Comparison of ENCODE assay signal across 10 cellular contexts in genomic region chr17:81400154-81400938, GRCh38. TPM values are rescaled to one million over a fixed set of nuclear protein-coding genes. Genes with fewer than 3 reads are reported as not detected.
DNase-seq lines count a peak whose midpoint lies in the region; ATAC-seq, FAIRE-seq and TF ChIP-seq lines count a peak whose summit lies in the region.
"Had no signal": no experiment of that assay in that cellular context is flagged by ENCODE, and none has a peak within 500 bp of the region (broad histone marks: within the 10 kb centered on the region; RNA-seq: fewer than 3 reads in every experiment).

No MANE protein-coding gene starts in this region.

- peak overlapping the region; percentile 60 for H3K4me3 Mint-ChIP-seq in activated T-helper 17 cell treated with anti-CD3 and anti-CD28 coated beads, Interleukin-2, amount 50 U/mL, for 72 hours

- TF ChIP-seq CTCF in heart left ventricle (IDR thresholded peaks at IDR 0.05) = no peak
- no peak for TF ChIP-seq CTCF in pancreas (IDR thresholded peaks at IDR 0.05)

- TF ChIP-seq POLR2A in heart left ventricle (IDR thresholded peaks at IDR 0.05) = no peak

- no peaks in the 10 kb centered on the region for H3K9me3 Mint-ChIP-seq in activated T-helper 17 cell treated with anti-CD3 and anti-CD28 coated beads, Interleukin-2, amount 50 U/mL, for 72 hours

- H3K27me3 ChIP-seq in heart left ventricle = peaks cover 0 to 14% (median 0%) of the 10 kb centered on the region in 9 donors
- no peaks in the 10 kb centered on the region for H3K27me3 ChIP-seq in pancreas

- H3K4me1 ChIP-seq in heart left ventricle = peaks cover 13 to 87% (median 50%) of the 10 kb centered on the region in 12 donors
- peaks cover 0 to 8% (median 0%) of the 10 kb centered on the region in 3 donors for H3K4me1 ChIP-seq in pancreas

- H3K36me3 ChIP-seq in heart left ventricle = no peaks in the 10 kb centered on the region
- no peaks in the 10 kb centered on the region for H3K36me3 ChIP-seq in pancreas

- DNase-seq in Right ventricle myocardium superior = no peak
- no peak for DNase-seq in Right ventricle myocardium inferior (ENCODE audit: missing footprints)
- peak in 1 of 5 donors; percentile 71 for DNase-seq in heart left ventricle
- peak in 2 of 6 donors; percentile 46 to 79 for DNase-seq in pancreas
- DNase-seq in NCI-H1436 treated with DMSO at 0.1 percent for 48 hours (lab: John Stamatoyannopoulos, UW) = no peak

- peaks cover 4% of the 10 kb centered on the region for H3K4me1 Mint-ChIP-seq in activated T-helper 17 cell treated with anti-CD3 and anti-CD28 coated beads, Interleukin-2, amount 50 U/mL, for 72 hours

- no peaks in the 10 kb centered on the region for H3K9me3 ChIP-seq in heart left ventricle
- no peaks in the 10 kb centered on the region for H3K9me3 ChIP-seq in pancreas

- no peak overlapping the region for H3K27ac Mint-ChIP-seq in activated T-helper 17 cell treated with anti-CD3 and anti-CD28 coated beads, Interleukin-2, amount 50 U/mL, for 72 hours

- 5 to 11% (median 9%) methylated on average over 50 to 65 of the region's 65 CpGs for WGBS in heart left ventricle, 4 donors
- WGBS in pancreas, 2 donors = 37 to 42% methylated on average over 65 of the region's 65 CpGs

- peak; percentile 13 for ATAC-seq in Right ventricle myocardium superior (ENCODE audit: poor library complexity)
- ATAC-seq in Right ventricle myocardium inferior = no peak
- ATAC-seq in activated T-helper 17 cell treated with anti-CD3 and anti-CD28 coated beads, Interleukin-2, amount 50 U/mL, for 72 hours (replicated peaks) = no peak
- peak in 2 of 4 donors; percentile 6 to 7 for ATAC-seq in heart left ventricle
- peak; percentile 2 to 14 (median 10) for ATAC-seq in pancreas
- no peak for ATAC-seq in activated CD4-positive, CD25-positive, alpha-beta regulatory T cell treated with anti-CD3 and anti-CD28 coated beads, Interleukin-2, amount 50 U/mL, for 24 hours
- no peak for ATAC-seq in GM21576 (IDR thresholded peaks at IDR 0.05; ENCODE audit: unreplicated experiment)

- peaks cover 12% of the 10 kb centered on the region for H3K36me3 Mint-ChIP-seq in activated T-helper 17 cell treated with anti-CD3 and anti-CD28 coated beads, Interleukin-2, amount 50 U/mL, for 72 hours (ENCODE audit: low read depth)

- peak overlapping the region; percentile 66 to 95 (median 80) for H3K4me3 ChIP-seq in heart left ventricle
- peak overlapping the region; percentile 53 to 87 (median 74) for H3K4me3 ChIP-seq in pancreas

- FAIRE-seq in pancreas (lab: Jason Lieb, UNC) = no peak
- FAIRE-seq: frontal cortex, GM18507 had no signal

- intact Hi-C loops in Right ventricle myocardium superior (cut with DNase I) = no loop called here
- intact Hi-C loops in Right ventricle myocardium inferior (cut with DNase I) = loop anchor here (5.0 kb wide), 1 partner anchor 148 kb away; no protein-coding TSS in a partner anchor
- intact Hi-C loops in heart left ventricle (cut with DNase I) = loop anchor here in 4 of 10 donors (5.0 kb wide), 2 partner anchors 82 to 108 kb away; no protein-coding TSS in a partner anchor
- intact Hi-C loops in pancreas (cut with DNase I) = loop anchor here in 2 of 3 donors (10.0 kb wide), 2 partner anchors 74 to 84 kb away; no protein-coding TSS in a partner anchor

- H3K27ac ChIP-seq in heart left ventricle (peak overlapping the region; percentile 90 to 98 (median 97)), pancreas (peak overlapping the region; percentile 84 to 95 (median 86))

- peaks cover 44% of the 10 kb centered on the region for H3K27me3 Mint-ChIP-seq in activated T-helper 17 cell treated with anti-CD3 and anti-CD28 coated beads, Interleukin-2, amount 50 U/mL, for 72 hours

RNA-seq across cellular contexts. Expression of gene BAHCC1, which starts 5.1 kb away (rescaled TPM):
- total RNA-seq in Right ventricle myocardium superior (8.0 TPM), Right ventricle myocardium inferior (9.9 TPM), heart left ventricle (10 to 100 TPM in 3 of 9 donors, 1 to 10 TPM in 6; 6.0 to 19.6 (median 9.3) TPM), pancreas (10 to 100 TPM in 2 of 6 donors, 1 to 10 TPM in 4; 8.0 to 11.5 (median 9.6) TPM)
- under 1 TPM in 1 of 2 donors, not detected in 1; 0.26 TPM for total RNA-seq in activated T-helper 17 cell treated with anti-CD3 and anti-CD28 coated beads, Interleukin-2, amount 50 U/mL, for 72 hours
- polyA plus RNA-seq in heart left ventricle (1 to 10 TPM; 7.6 to 8.5 TPM), pancreas (10 to 100 TPM; 11.4 to 24.1 TPM)

Comparison
In these comparisons a context has a peak if more than half of its experiments do, and no peak if none do; other contexts are left out.
1. ATAC-seq: peak in Right ventricle myocardium superior (single experiment) and pancreas (4 of 4); none in Right ventricle myocardium inferior (single experiment), activated T-helper 17 cell treated with anti-CD3 and anti-CD28 coated beads, Interleukin-2, amount 50 U/mL, for 72 hours (single experiment), activated CD4-positive, CD25-positive, alpha-beta regulatory T cell treated with anti-CD3 and anti-CD28 coated beads, Interleukin-2, amount 50 U/mL, for 24 hours (0 of 2) and GM21576 (single experiment).